Comparison of ENCODE assay signal across 8 cellular contexts in the genomic region with DNA sequence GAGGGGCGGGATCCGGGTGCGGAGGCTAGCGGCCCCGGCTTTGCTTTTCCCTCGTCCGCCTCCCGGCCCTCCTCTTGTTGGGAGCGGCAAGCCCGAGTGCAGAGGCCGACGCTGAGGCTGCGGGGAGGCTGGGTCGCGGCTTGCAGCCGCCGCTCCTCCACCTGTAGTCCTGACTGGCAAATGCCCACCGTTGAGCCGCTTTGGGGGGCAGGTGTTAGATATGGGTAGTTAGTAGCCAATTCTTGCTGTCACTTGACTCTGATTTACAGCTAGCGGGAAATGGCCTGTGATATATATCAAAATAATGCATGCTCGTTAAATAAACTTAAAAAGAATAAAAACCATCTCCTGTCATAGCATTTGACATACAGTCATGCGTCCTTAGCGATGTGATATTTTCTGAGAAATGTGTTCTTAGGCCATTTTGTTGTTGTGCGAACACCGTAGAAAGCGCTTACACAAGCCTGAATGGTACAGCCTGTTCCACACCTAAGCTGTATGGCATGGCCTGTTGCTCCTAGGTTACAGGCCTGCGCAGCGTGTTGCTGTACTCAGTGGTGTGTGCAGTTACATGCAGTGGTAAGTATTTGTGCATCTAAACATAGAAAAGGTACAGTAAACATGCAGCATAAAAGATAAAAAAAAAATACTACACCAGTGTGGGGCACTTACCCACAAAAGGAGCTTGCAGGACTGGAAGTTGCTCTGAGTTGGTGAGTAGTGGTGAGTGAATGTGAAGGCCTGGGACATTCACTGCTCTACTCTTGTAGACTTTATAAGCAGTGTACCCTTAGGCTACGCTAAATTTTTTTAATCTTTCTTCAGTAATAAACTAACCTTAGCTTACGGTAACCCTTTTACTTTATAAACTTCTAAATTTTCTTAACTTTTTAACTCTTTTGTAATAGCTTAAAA. TPM values are rescaled to one million over a fixed set of nuclear protein-coding genes. Genes with fewer than 3 reads are reported as not detected.
A peak's percentile ranks its signal among the peaks of the same experiment; 100 is the strongest.
DNase-seq lines count a peak whose midpoint lies in the region; ATAC-seq, FAIRE-seq and TF ChIP-seq lines count a peak whose summit lies in the region.

No MANE protein-coding gene starts in this region.

- H3K27ac ChIP-seq in PC-3 (ENCODE audit: low read length) (peak overlapping the region; percentile 28), breast epithelium (peak overlapping the region; percentile 95 to 98), keratinocyte (ENCODE audit: control insufficient read depth, insufficient read depth, low read length) (peak overlapping the region; percentile 87)

- no peaks in the 10 kb centered on the region for H3K9me2 ChIP-seq in PC-3 (replicated peaks; ENCODE audit: low read length)

- H3K4me1 ChIP-seq in BE2C (no peaks in the 10 kb centered on the region), PC-3 (ENCODE audit: insufficient read depth, low read length) (peaks cover 27% of the 10 kb centered on the region), breast epithelium (peaks cover 0 to 8% of the 10 kb centered on the region in 2 donors), keratinocyte (ENCODE audit: control insufficient read depth, extremely low read depth, insufficient read depth, low read length) (peaks cover 9% of the 10 kb centered on the region)

- H4K20me1 ChIP-seq in PC-3 (ENCODE audit: low read length) (peaks cover 13% of the 10 kb centered on the region), keratinocyte (ENCODE audit: control insufficient read depth, extremely low read depth, insufficient read depth, low read length) (peaks cover 4% of the 10 kb centered on the region)

- dilution Hi-C loops in keratinocyte (cut with MboI; ENCODE audit: extremely low pct_ligation_motif_present, low sequenced_read_pairs) = no loop called here

- H3K9ac ChIP-seq in PC-3 (ENCODE audit: low read length) (peak overlapping the region; percentile 88), keratinocyte (ENCODE audit: control insufficient read depth, extremely low read depth, insufficient read depth, low read length) (peak overlapping the region; percentile 93)

- H2AFZ ChIP-seq in PC-3 (ENCODE audit: low read length) = peak overlapping the region; percentile 90
- peak overlapping the region; percentile 94 for H2AFZ ChIP-seq in keratinocyte (ENCODE audit: control insufficient read depth, low read length)

- BruUV-seq in PC-3 (replicated peaks; lab: Mats Ljungman, UMichigan) = TSS peak; percentile 51

- H3K79me2 ChIP-seq in PC-3 (ENCODE audit: low read length) (peaks cover 50% of the 10 kb centered on the region), keratinocyte (ENCODE audit: control insufficient read depth, insufficient read depth, low read length) (peaks cover 39% of the 10 kb centered on the region)

- ATAC-seq in GM21526 (IDR thresholded peaks at IDR 0.05; ENCODE audit: low FRiP score, unreplicated experiment) = peak; percentile 27
- ATAC-seq in PC-3 = peak; percentile 33
- ATAC-seq in HG02852 (IDR thresholded peaks at IDR 0.05; ENCODE audit: unreplicated experiment) = no peak

- H3K9me3 ChIP-seq in BE2C = no peaks in the 10 kb centered on the region
- H3K9me3 ChIP-seq in PC-3 (ENCODE audit: low read length) = no peaks in the 10 kb centered on the region
- no peaks in the 10 kb centered on the region for H3K9me3 ChIP-seq in breast epithelium
- no peaks in the 10 kb centered on the region for H3K9me3 ChIP-seq in keratinocyte (ENCODE audit: control insufficient read depth, low read depth, low read length)

- H3K9me1 ChIP-seq in keratinocyte (ENCODE audit: control insufficient read depth, extremely low read depth, insufficient read depth, low read length) = no peaks in the 10 kb centered on the region

- FAIRE-seq in keratinocyte (lab: Jason Lieb, UNC) = no peak

- TF ChIP-seq CTCF in BE2C (IDR thresholded peaks at IDR 0.05; ENCODE audit: low read depth, low read length) (no peak), PC-3 (conservative IDR thresholded peaks at IDR 0.05; ENCODE audit: low read depth, low read length) (no peak), breast epithelium (IDR thresholded peaks at IDR 0.05) (no peak), keratinocyte (optimal IDR thresholded peaks at IDR 0.05 in 1 of 3, IDR thresholded peaks at IDR 0.05 in 1 of 3, conservative IDR thresholded peaks at IDR 0.05 in 1 of 3; ENCODE audit: extremely low read depth in 1 of 3, insufficient read depth in 2 of 3, low read length in 3 of 3) (no peak)

- H3K27me3 ChIP-seq in BE2C = no peaks in the 10 kb centered on the region
- H3K27me3 ChIP-seq in PC-3 (ENCODE audit: low read length) = no peaks in the 10 kb centered on the region
- no peaks in the 10 kb centered on the region for H3K27me3 ChIP-seq in breast epithelium
- no peaks in the 10 kb centered on the region for H3K27me3 ChIP-seq in keratinocyte (ENCODE audit: control insufficient read depth, extremely low read depth, insufficient read depth, low read length)

- no peak for TF ChIP-seq POLR2A in breast epithelium (IDR thresholded peaks at IDR 0.05)

- POLR2A ChIA-PET in PC-3 (lab: Charles Lee; ENCODE audit: unreplicated experiment) = interaction anchor here (0.6 kb wide), 2 partner anchors 34 to 129 kb away, joined by 5 read pairs; no protein-coding TSS in a partner anchor

- no peaks in the 10 kb centered on the region for H3K36me3 ChIP-seq in BE2C
- H3K36me3 ChIP-seq in PC-3 (ENCODE audit: low read depth, low read length) = peaks cover 12% of the 10 kb centered on the region; the same call in 1 of the 2 replicates
- H3K36me3 ChIP-seq in breast epithelium = no peaks in the 10 kb centered on the region
- peaks cover 0 to 6% of the 10 kb centered on the region in 2 experiments for H3K36me3 ChIP-seq in keratinocyte (ENCODE audit: control insufficient read depth in 2 of 2, extremely low read depth in 1 of 2, insufficient read depth in 2 of 2, low read length in 2 of 2)

- intact Hi-C loops in PC-3 (cut with micrococcal nuclease) = loop anchor here (5.0 kb wide), 1 partner anchor 100 kb away; no protein-coding TSS in a partner anchor
- intact Hi-C loops in breast epithelium (cut with DNase I; ENCODE audit: low total_unique reads) = loop anchor here (10.0 kb wide), 1 partner anchor 262 kb away; a partner anchor contains a TSS

- H3K4me2 ChIP-seq in PC-3 (ENCODE audit: low read length) = peak overlapping the region; percentile 78
- peak overlapping the region; percentile 99 for H3K4me2 ChIP-seq in keratinocyte (ENCODE audit: control insufficient read depth, extremely low read depth, insufficient read depth, low read depth, low read length)

- DNase-seq in BE2C (peak; percentile 39), PC-3 (peak; percentile 48), breast epithelium (ENCODE audit: low spot score in 2 of 2) (peak; percentile 26 to 60), keratinocyte (ENCODE audit: low read depth, low spot score) (no peak), NCI-H1436 treated with DMSO at 0.1 percent for 48 hours (lab: John Stamatoyannopoulos, UW) (no peak)
- peak; percentile 2 to 5 for DNase-seq in stimulated activated CD4-positive, alpha-beta T cell treated with anti-CD3 and anti-CD28 coated beads, Interleukin-4, amount 100 ng/mL, for 4 hours

- H3K4me3 ChIP-seq in BE2C (ENCODE audit: low read depth, low read length) = peak overlapping the region; percentile 87
- H3K4me3 ChIP-seq in PC-3 (ENCODE audit: low read length) = peak overlapping the region; percentile 92
- peak overlapping the region; percentile 73 to 94 (median 85) for H3K4me3 ChIP-seq in breast epithelium
- H3K4me3 ChIP-seq in keratinocyte (ENCODE audit: control insufficient read depth in 2 of 3, extremely low read depth in 1 of 3, insufficient read depth in 2 of 3, low read depth in 1 of 3, low read length in 3 of 3) = peak overlapping the region; percentile 94 to 98 (median 95)

- CTCF ChIA-PET in PC-3 (lab: Charles Lee) = interaction anchor here (0.6 to 1.1 kb wide), 5 partner anchors 61 to 199 kb away, joined by 3 to 5 read pairs (median 3); no protein-coding TSS in a partner anchor

- H3F3A ChIP-seq in PC-3 (ENCODE audit: low read length, unreplicated experiment) = no peaks in the 10 kb centered on the region

RNA-seq across cellular contexts. Expression of a gene that starts 0.9 kb away (rescaled TPM):
- 9.2 TPM for polyA plus RNA-seq in BE2C (2012; ENCODE audit: insufficient read depth, insufficient read length, low read depth)
- 30.2 and 32.7 TPM in 2 replicates for total RNA-seq in PC-3 (2014; rRNA removed)
- 100 to 1,000 TPM in 1 of 3 donors, 10 to 100 TPM in 2; 79.0 to 112 (median 91.4) TPM for total RNA-seq in breast epithelium
- polyA plus RNA-seq in keratinocyte = 16.6 to 29.3 TPM (median 16.8 TPM) in 3 replicates
- polyA plus RNA-seq in keratinocyte (2011; ENCODE audit: low read depth) = 21.3 TPM
- 18.9 and 29.5 TPM in 2 replicates for polyA plus RNA-seq in keratinocyte (2011; cell fraction: cytosol; rRNA removed)
- 32.7 and 44.4 TPM in 2 replicates for polyA plus RNA-seq in keratinocyte (2011; cell fraction: nucleus; rRNA removed)
- polyA plus RNA-seq in keratinocyte (2012; ENCODE audit: low replicate concordance) = 15.1 and 21.3 TPM in 2 replicates
- 5.5 to 25.8 TPM (median 12.0 TPM) in 3 replicates for polyA minus RNA-seq in keratinocyte
- polyA minus RNA-seq in keratinocyte (2011; cell fraction: cytosol; rRNA and poly(A)+ RNA removed) = 15.3 TPM
- 20.3 and 37.5 TPM in 2 replicates for polyA minus RNA-seq in keratinocyte (2011; cell fraction: nucleus; rRNA and poly(A)+ RNA removed)

Comparison
In these comparisons a context has a peak if more than half of its experiments do, and no peak if none do; other contexts are left out.
1. DNase-seq: peak in BE2C (single experiment), PC-3 (single experiment), breast epithelium (2 of 2) and stimulated activated CD4-positive, alpha-beta T cell treated with anti-CD3 and anti-CD28 coated beads, Interleukin-4, amount 100 ng/mL, for 4 hours (2 of 2); none in keratinocyte (single experiment) and NCI-H1436 treated with DMSO at 0.1 percent for 48 hours (single experiment).
2. H3K27ac ChIP-seq: peak in every context shown above with its lines; median percentile 96 in breast epithelium; 87 in keratinocyte; 28 in PC-3.
3. Peak in every context shown above with its lines, with median percentiles within 50 percentile points of each other: H3K4me3 ChIP-seq.